In genomic region chr5:40227366-40227765, GRCh38 we compare ENCODE assay signal across 24 cellular contexts.
A peak's percentile ranks its signal among the peaks of the same experiment; 100 is the strongest.
DNase-seq lines count a peak whose midpoint lies in the region; ATAC-seq, FAIRE-seq and TF ChIP-seq lines count a peak whose summit lies in the region.
"Had no signal": no experiment of that assay in that cellular context is flagged by ENCODE, and none has a peak within 500 bp of the region (broad histone marks: within the 10 kb centered on the region; RNA-seq: fewer than 3 reads in every experiment).

No MANE protein-coding gene starts in this region.

- H3K27me3 Mint-ChIP-seq in astrocyte (ENCODE audit: low read depth, unreplicated experiment), result no peaks in the 10 kb centered on the region
- no peaks in the 10 kb centered on the region for H3K27me3 Mint-ChIP-seq in stimulated activated memory B cell treated with anti-CD40 and anti-IgM and Interleukin-4, amounts not matched to agents 10 μg/mL and 1 μg/mL and 100 μg/mL, for 72 hours
- no peaks in the 10 kb centered on the region for H3K27me3 Mint-ChIP-seq in neural progenitor cell (ENCODE audit: insufficient read depth, low read depth)

- no peaks in the 10 kb centered on the region for H3F3A ChIP-seq in neural progenitor cell (ENCODE audit: low read depth)

- TF ChIP-seq CTCF in astrocyte (IDR thresholded peaks at IDR 0.05; ENCODE audit: insufficient read depth, low read depth, low read length) (no peak), fibroblast of pulmonary artery (IDR thresholded peaks at IDR 0.05; ENCODE audit: low read length, missing control alignments) (no peak), neural progenitor cell (IDR thresholded peaks at IDR 0.05) (no peak)

- peaks cover 24% of the 10 kb centered on the region for H3K4me1 ChIP-seq in astrocyte (ENCODE audit: insufficient read depth, low read length)
- no peaks in the 10 kb centered on the region for H3K4me1 ChIP-seq in neural progenitor cell
- H3K4me1 ChIP-seq: BLaER1, Caco-2, HAP-1 had no signal

- H3K4me1 Mint-ChIP-seq in astrocyte (ENCODE audit: low read depth, unreplicated experiment) (peaks cover 24% of the 10 kb centered on the region), neural progenitor cell (no peaks in the 10 kb centered on the region)
- H3K4me1 Mint-ChIP-seq in stimulated activated memory B cell treated with anti-CD40 and anti-IgM and Interleukin-4, amounts not matched to agents 10 μg/mL and 1 μg/mL and 100 μg/mL, for 72 hours, result peaks cover 52% of the 10 kb centered on the region

- intact Hi-C loops in cardiac septum (cut with DNase I), result no loop called here

- peaks cover 2% of the 10 kb centered on the region for H3K9me3 Mint-ChIP-seq in astrocyte (ENCODE audit: unreplicated experiment)
- no peaks in the 10 kb centered on the region for H3K9me3 Mint-ChIP-seq in stimulated activated memory B cell treated with anti-CD40 and anti-IgM and Interleukin-4, amounts not matched to agents 10 μg/mL and 1 μg/mL and 100 μg/mL, for 72 hours
- H3K9me3 Mint-ChIP-seq in neural progenitor cell, result no peaks in the 10 kb centered on the region
- H3K9me3 Mint-ChIP-seq: CD4-positive, alpha-beta T cell; GM23338 had no signal

- H3K9me3 ChIP-seq in astrocyte (ENCODE audit: insufficient read depth, low read depth, low read length), result no peaks in the 10 kb centered on the region
- H3K9me3 ChIP-seq in neural progenitor cell (ENCODE audit: low read depth), result no peaks in the 10 kb centered on the region
- H3K9me3 ChIP-seq: A549, BLaER1, Caco-2, HAP-1, MG63, SJSA1 had no signal

- H3K79me2 ChIP-seq in astrocyte (ENCODE audit: insufficient read depth, low read length) (no peaks in the 10 kb centered on the region), neural progenitor cell (ENCODE audit: low read depth) (no peaks in the 10 kb centered on the region)

- no peaks in the 10 kb centered on the region for H3K27me3 ChIP-seq in astrocyte (ENCODE audit: insufficient read depth, low read length)
- H3K27me3 ChIP-seq in neural progenitor cell, result no peaks in the 10 kb centered on the region
- H3K27me3 ChIP-seq: BLaER1, MG63, SJSA1 had no signal

- H3K36me3 ChIP-seq in astrocyte (ENCODE audit: insufficient read depth, low read length) (no peaks in the 10 kb centered on the region), neural progenitor cell (no peaks in the 10 kb centered on the region)
- H3K36me3 ChIP-seq: BLaER1, HAP-1, MG63, SJSA1 had no signal

- H3K4me3 Mint-ChIP-seq in astrocyte (ENCODE audit: unreplicated experiment) (no peak overlapping the region), neural progenitor cell (no peak overlapping the region)
- H3K4me3 Mint-ChIP-seq in stimulated activated memory B cell treated with anti-CD40 and anti-IgM and Interleukin-4, amounts not matched to agents 10 μg/mL and 1 μg/mL and 100 μg/mL, for 72 hours, result no peak overlapping the region
- H3K4me3 Mint-ChIP-seq: CD4-positive, alpha-beta T cell; GM23338 had no signal

- H3K36me3 Mint-ChIP-seq in astrocyte (ENCODE audit: low read depth, unreplicated experiment), result no peaks in the 10 kb centered on the region
- no peaks in the 10 kb centered on the region for H3K36me3 Mint-ChIP-seq in stimulated activated memory B cell treated with anti-CD40 and anti-IgM and Interleukin-4, amounts not matched to agents 10 μg/mL and 1 μg/mL and 100 μg/mL, for 72 hours
- no peaks in the 10 kb centered on the region for H3K36me3 Mint-ChIP-seq in neural progenitor cell

- H4K20me1 ChIP-seq in astrocyte (ENCODE audit: insufficient read depth, low read length), result no peaks in the 10 kb centered on the region
- no peaks in the 10 kb centered on the region for H4K20me1 ChIP-seq in neural progenitor cell (ENCODE audit: low read depth)
- H4K20me1 ChIP-seq: BLaER1 had no signal

- H3K9ac ChIP-seq in astrocyte (ENCODE audit: low read length) (no peak overlapping the region), neural progenitor cell (no peak overlapping the region)
- H3K9ac ChIP-seq: BLaER1 had no signal

- H3K27ac Mint-ChIP-seq in astrocyte (ENCODE audit: unreplicated experiment) (no peak overlapping the region), neural progenitor cell (no peak overlapping the region)
- H3K27ac Mint-ChIP-seq in stimulated activated memory B cell treated with anti-CD40 and anti-IgM and Interleukin-4, amounts not matched to agents 10 μg/mL and 1 μg/mL and 100 μg/mL, for 72 hours, result peak overlapping the region; percentile 87
- H3K27ac Mint-ChIP-seq: CD4-positive, alpha-beta T cell had no signal

- H2AFZ ChIP-seq in astrocyte (ENCODE audit: low read depth, low read length) (no peak overlapping the region), neural progenitor cell (replicated peaks) (no peak overlapping the region)
- H2AFZ ChIP-seq: GM23338 had no signal

- peak; percentile 43 for DNase-seq in HCEC 1CT
- peak; percentile 75 for DNase-seq in astrocyte (ENCODE audit: low read depth)
- DNase-seq in fibroblast of pulmonary artery (ENCODE audit: low read depth), result peak; percentile 35
- DNase-seq in cardiac septum (ENCODE audit: low spot score), result no peak
- no peak for DNase-seq in neural progenitor cell (ENCODE audit: low spot score)
- DNase-seq: Caco-2; CD4-positive, alpha-beta T cell; DMS 273 treated with DMSO at 0.1 percent for 48 hours; DMS79 treated with DMSO at 0.1 percent for 48 hours; MG63; NCI-H1417; NCI-H1694 treated with DMSO at 0.1 percent for 48 hours; NCI-H446; NCI-H526 had no signal

- no peak for FAIRE-seq in astrocyte (lab: Jason Lieb, UNC)
- FAIRE-seq: A549, GM12878 had no signal

- no peak overlapping the region for H3K27ac ChIP-seq in astrocyte (ENCODE audit: low read depth, low read length)
- no peak overlapping the region for H3K27ac ChIP-seq in neural progenitor cell
- H3K27ac ChIP-seq: A549, BLaER1, SJSA1 had no signal

- H3K4me3 ChIP-seq in astrocyte (ENCODE audit: insufficient read depth, low read depth, low read length) (no peak overlapping the region), fibroblast of pulmonary artery (replicated peaks; ENCODE audit: low read depth, low read length) (no peak overlapping the region), neural progenitor cell (no peak overlapping the region)
- H3K4me3 ChIP-seq: A549, BLaER1, GM12878, GM23338, HAP-1, MG63, SJSA1 had no signal

- H3K4me2 ChIP-seq in astrocyte (ENCODE audit: low read length) (no peak overlapping the region), neural progenitor cell (no peak overlapping the region)
- H3K4me2 ChIP-seq: A549, BLaER1, GM23338 had no signal

- ATAC-seq in stimulated activated memory B cell treated with anti-CD40 and anti-IgM and Interleukin-4, amounts not matched to agents 10 μg/mL and 1 μg/mL and 100 μg/mL, for 72 hours, result no peak
- ATAC-seq in HG02588 (IDR thresholded peaks at IDR 0.05; ENCODE audit: unreplicated experiment) (no peak), HG02973 (IDR thresholded peaks at IDR 0.05; ENCODE audit: unreplicated experiment) (no peak)
- ATAC-seq: A549, GM12878, Right ventricle myocardium inferior had no signal

Comparison
In these comparisons a context has a peak if more than half of its experiments do, and no peak if none do; other contexts are left out.
1. DNase-seq: peak in HCEC 1CT (single experiment), astrocyte (single experiment) and fibroblast of pulmonary artery (single experiment); none in cardiac septum (single experiment) and neural progenitor cell (single experiment).